25 cellular contexts compared by ENCODE assay signal in the genomic region with DNA sequence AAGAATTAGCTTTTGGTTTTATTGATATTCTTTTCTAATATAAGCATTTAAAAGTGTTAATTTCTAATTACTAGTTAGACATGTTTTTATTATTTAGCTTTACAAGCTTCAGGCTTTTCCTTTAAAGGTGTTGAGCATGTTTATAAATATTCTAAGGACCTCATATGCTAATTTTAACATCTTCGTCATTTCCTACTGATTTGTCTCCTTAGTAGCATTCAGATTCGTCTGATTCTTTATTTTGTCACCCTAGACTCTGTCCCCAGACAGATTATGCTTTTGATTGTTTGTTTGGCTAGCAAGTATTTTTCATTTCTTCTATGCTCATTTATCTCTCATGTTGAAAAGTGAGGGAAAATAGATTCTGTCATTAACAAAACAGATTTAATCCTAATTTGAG.
"Had no signal": no experiment of that assay in that cellular context is flagged by ENCODE, and none has a peak within 500 bp of the region (broad histone marks: within the 10 kb centered on the region; RNA-seq: fewer than 3 reads in every experiment).

No MANE protein-coding gene starts in this region.

- H3K4me3 ChIP-seq: neural progenitor cell, SK-N-MC, thyroid gland, upper lobe of right lung had no signal

- H3K27ac ChIP-seq: foreskin keratinocyte, neural progenitor cell, SK-N-MC, thyroid gland, upper lobe of right lung, VCaP had no signal

- H3K4me1 ChIP-seq: foreskin keratinocyte, neural progenitor cell, thyroid gland, upper lobe of right lung had no signal

- H3K4me2 ChIP-seq: neural progenitor cell had no signal

- H3K27me3 Mint-ChIP-seq: activated CD4-positive, alpha-beta T cell treated with anti-CD3 and anti-CD28 coated beads, Interleukin-2, amount 10 ng/mL, durations not matched to agents 24 days and 14 days; activated CD8-positive, alpha-beta memory T cell treated with anti-CD3 and anti-CD28 coated beads, Interleukin-2, amount 10 ng/mL, durations not matched to agents 7 days and 5 days; activated CD8-positive, alpha-beta T cell treated with anti-CD3 and anti-CD28 coated beads for 36 hours; activated naive CD8-positive, alpha-beta T cell treated with anti-CD3 and anti-CD28 coated beads, Interleukin-2, amount 10 ng/mL, durations not matched to agents 7 days and 5 days; dendritic cell treated with granulocyte-macrophage colony-stimulating factor and Interleukin-4, amounts not matched to agents 40 ng/mL and 50 ng/mL, for 4 days; memory B cell; naive B cell had no signal

- H3K4me3 Mint-ChIP-seq: activated CD4-positive, alpha-beta T cell treated with anti-CD3 and anti-CD28 coated beads, Interleukin-2, amount 10 ng/mL, durations not matched to agents 24 days and 14 days; activated CD8-positive, alpha-beta memory T cell treated with anti-CD3 and anti-CD28 coated beads, Interleukin-2, amount 10 ng/mL, durations not matched to agents 7 days and 5 days; activated CD8-positive, alpha-beta T cell treated with anti-CD3 and anti-CD28 coated beads for 36 hours; activated naive CD8-positive, alpha-beta T cell treated with anti-CD3 and anti-CD28 coated beads, Interleukin-2, amount 10 ng/mL, durations not matched to agents 7 days and 5 days; dendritic cell treated with granulocyte-macrophage colony-stimulating factor and Interleukin-4, amounts not matched to agents 40 ng/mL and 50 ng/mL, for 4 days; memory B cell; naive B cell; neural progenitor cell had no signal

- H3K9ac ChIP-seq: neural progenitor cell had no signal

- H3K9me3 ChIP-seq: thyroid gland, upper lobe of right lung had no signal

- H2AFZ ChIP-seq: neural progenitor cell had no signal

- DNase-seq: activated CD4-positive, alpha-beta T cell treated with anti-CD3 and anti-CD28 coated beads, Interleukin-2, amount 10 ng/mL, durations not matched to agents 24 days and 14 days; activated CD8-positive, alpha-beta memory T cell treated with anti-CD3 and anti-CD28 coated beads, Interleukin-2, amount 10 ng/mL, durations not matched to agents 7 days and 5 days; activated CD8-positive, alpha-beta T cell treated with anti-CD3 and anti-CD28 coated beads for 36 hours; activated naive CD4-positive, alpha-beta T cell treated with Interleukin-2 at 50 U/mL for 16 hours; activated naive CD8-positive, alpha-beta T cell treated with anti-CD3 and anti-CD28 coated beads, Interleukin-2, amount 10 ng/mL, durations not matched to agents 7 days and 5 days; activated T-cell treated with anti-CD3 and anti-CD28 coated beads for 4 hours; effector CD8-positive, alpha-beta T cell; erythroblast; foreskin keratinocyte; glutamatergic neuron; hypothalamus; naive B cell; retina; stimulated activated CD4-positive, alpha-beta T cell treated with anti-CD3 and anti-CD28 coated beads, Interleukin-12 subunit alpha, Interleukin-12 subunit beta, amount 100 ng/mL, for 4 hours; stimulated activated CD4-positive, alpha-beta T cell treated with anti-CD3 and anti-CD28 coated beads, Interleukin-4, amount 100 ng/mL, for 4 hours; stimulated activated naive CD8-positive, alpha-beta T cell treated with anti-CD3 and anti-CD28 coated beads, Interleukin-15, Interleukin-2, amounts not matched to agents 100 U/mL and 50 U/mL, for 24 hours; SW 1271; thyroid gland; upper lobe of right lung had no signal

- H3K4me1 Mint-ChIP-seq: activated naive CD8-positive, alpha-beta T cell treated with anti-CD3 and anti-CD28 coated beads, Interleukin-2, amount 10 ng/mL, durations not matched to agents 7 days and 5 days; memory B cell; neural progenitor cell had no signal

- H3K27ac Mint-ChIP-seq: activated CD4-positive, alpha-beta T cell treated with anti-CD3 and anti-CD28 coated beads, Interleukin-2, amount 10 ng/mL, durations not matched to agents 24 days and 14 days; activated CD8-positive, alpha-beta T cell treated with anti-CD3 and anti-CD28 coated beads for 36 hours; activated naive CD8-positive, alpha-beta T cell treated with anti-CD3 and anti-CD28 coated beads, Interleukin-2, amount 10 ng/mL, durations not matched to agents 7 days and 5 days; dendritic cell treated with granulocyte-macrophage colony-stimulating factor and Interleukin-4, amounts not matched to agents 40 ng/mL and 50 ng/mL, for 4 days; naive B cell; neural progenitor cell had no signal

- H3K9me3 Mint-ChIP-seq: activated CD4-positive, alpha-beta T cell treated with anti-CD3 and anti-CD28 coated beads, Interleukin-2, amount 10 ng/mL, durations not matched to agents 24 days and 14 days; activated CD8-positive, alpha-beta T cell treated with anti-CD3 and anti-CD28 coated beads for 36 hours; activated naive CD8-positive, alpha-beta T cell treated with anti-CD3 and anti-CD28 coated beads, Interleukin-2, amount 10 ng/mL, durations not matched to agents 7 days and 5 days; dendritic cell treated with granulocyte-macrophage colony-stimulating factor and Interleukin-4, amounts not matched to agents 40 ng/mL and 50 ng/mL, for 4 days; memory B cell; naive B cell; neural progenitor cell had no signal

- ATAC-seq: activated CD4-positive, CD25-positive, alpha-beta regulatory T cell treated with anti-CD3 and anti-CD28 coated beads, Interleukin-2, amount 50 U/mL, for 24 hours; activated CD8-positive, alpha-beta memory T cell treated with anti-CD3 and anti-CD28 coated beads, Interleukin-2, amount 10 ng/mL, durations not matched to agents 7 days and 5 days; activated CD8-positive, alpha-beta T cell treated with anti-CD3 and anti-CD28 coated beads for 36 hours; foreskin keratinocyte; stimulated activated naive CD8-positive, alpha-beta T cell treated with anti-CD3 and anti-CD28 coated beads, Interleukin-15, Interleukin-2, amounts not matched to agents 100 U/mL and 50 U/mL, for 24 hours; upper lobe of right lung had no signal

- H3K27me3 ChIP-seq: foreskin keratinocyte, neural progenitor cell, thyroid gland, upper lobe of right lung had no signal
